ENCODE assay signal across 11 cellular contexts in genomic region chr1:203671808-203672207, GRCh38. TPM values are rescaled to one million over a fixed set of nuclear protein-coding genes. Genes with fewer than 3 reads are reported as not detected.
DNase-seq lines count a peak whose midpoint lies in the region; ATAC-seq lines count a peak whose summit lies in the region.
"Had no signal": no experiment of that assay in that cellular context is flagged by ENCODE, and none has a peak within 500 bp of the region (broad histone marks: within the 10 kb centered on the region; RNA-seq: fewer than 3 reads in every experiment).

No MANE protein-coding gene starts in this region.

- H3K27ac ChIP-seq in cingulate gyrus (ENCODE audit: low read depth, low read length) (peak overlapping the region; percentile 80), muscle layer of duodenum (ENCODE audit: low read length) (peak overlapping the region; percentile 82), temporal lobe (ENCODE audit: low read depth, low read length) (peak overlapping the region; percentile 77)

- peaks cover 0 to 10% of the 10 kb centered on the region in 2 donors for H3K36me3 ChIP-seq in muscle layer of duodenum (ENCODE audit: control insufficient read depth in 1 of 2, insufficient read depth in 2 of 2, low read length in 2 of 2)

- ATAC-seq in HG03095 (IDR thresholded peaks at IDR 0.05; ENCODE audit: unreplicated experiment) (no peak), GM19395 (IDR thresholded peaks at IDR 0.05; ENCODE audit: unreplicated experiment) (no peak), GM19035 (IDR thresholded peaks at IDR 0.05; ENCODE audit: unreplicated experiment) (no peak)

- no peaks in the 10 kb centered on the region for H3K9me3 ChIP-seq in muscle layer of duodenum (ENCODE audit: control insufficient read depth in 1 of 2, low read length in 2 of 2)

- no peaks in the 10 kb centered on the region for H3K27me3 ChIP-seq in muscle layer of duodenum (ENCODE audit: low read depth, low read length)

- DNase-seq in NCI-H748 (lab: John Stamatoyannopoulos, UW; ENCODE audit: unreplicated experiment): peak; percentile 18
- no peak for DNase-seq in NCI-H748 treated with DMSO at 0.1 percent for 48 hours (lab: John Stamatoyannopoulos, UW)
- DNase-seq: 8988T; activated CD8-positive, alpha-beta memory T cell treated with anti-CD3 and anti-CD28 coated beads for 24 hours; NCI-H774 had no signal

- no peak overlapping the region for H3K4me3 ChIP-seq in muscle layer of duodenum (ENCODE audit: low read depth in 1 of 2, low read length in 2 of 2)

- peaks cover 43 to 84% of the 10 kb centered on the region in 2 donors for H3K4me1 ChIP-seq in muscle layer of duodenum (ENCODE audit: control insufficient read depth in 1 of 2, insufficient read depth in 2 of 2, low read length in 2 of 2)

RNA-seq across cellular contexts. Expression of gene ATP2B4, which starts 45.2 kb away (rescaled TPM):
- total RNA-seq in temporal lobe: 38.4 TPM
